In the genomic region with DNA sequence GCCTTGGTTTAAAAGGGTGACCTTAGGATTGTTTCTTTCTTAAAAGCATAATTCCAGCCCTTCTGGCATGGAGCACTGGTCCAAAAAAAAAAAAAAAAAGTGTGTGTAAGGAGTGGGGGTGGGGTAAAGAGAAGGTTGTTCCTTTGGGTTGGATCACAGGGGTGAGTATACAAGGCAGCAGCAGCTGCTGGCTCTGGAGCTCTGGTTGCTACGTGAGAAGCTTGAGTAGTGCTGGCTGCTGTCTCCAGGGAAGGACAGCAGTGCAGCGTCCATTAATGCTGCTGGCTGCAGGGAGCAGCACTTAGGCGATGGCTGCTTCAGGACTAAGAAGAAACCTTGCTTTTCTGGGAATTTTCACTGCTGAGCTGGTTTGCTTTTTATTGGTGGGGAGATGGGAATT, we compare ENCODE assay signal across 8 cellular contexts. TPM values are rescaled to one million over a fixed set of nuclear protein-coding genes. Genes with fewer than 3 reads are reported as not detected.
A peak's percentile ranks its signal among the peaks of the same experiment; 100 is the strongest.
DNase-seq lines count a peak whose midpoint lies in the region; ATAC-seq and TF ChIP-seq lines count a peak whose summit lies in the region.

No MANE protein-coding gene starts in this region.

- H3K27ac ChIP-seq in GM23338 (ENCODE audit: low read depth) (peak overlapping the region; percentile 98; the same call in 1 of the 2 replicates), neutrophil (peak overlapping the region; percentile 99)

- peaks cover 32% of the 10 kb centered on the region for H3K36me3 Mint-ChIP-seq in GM23338 (ENCODE audit: low read depth)
- peaks cover 14% of the 10 kb centered on the region for H3K36me3 Mint-ChIP-seq in activated naive CD8-positive, alpha-beta T cell

- peak overlapping the region; percentile 94 for H3K4me3 Mint-ChIP-seq in GM23338
- H3K4me3 Mint-ChIP-seq in activated naive CD8-positive, alpha-beta T cell: peak overlapping the region; percentile 99

- H3K4me1 ChIP-seq in GM23338 (ENCODE audit: insufficient read depth) (peaks cover 56% of the 10 kb centered on the region), neutrophil (ENCODE audit: control insufficient read depth in 1 of 2, insufficient read depth in 1 of 2, low read depth in 1 of 2, low read length in 1 of 2) (peaks cover 57 to 58% of the 10 kb centered on the region in 2 experiments)

- DNase-seq in AG09309 (ENCODE audit: low read depth) (peak; percentile 84), GM23338 (ENCODE audit: low spot score) (peak; percentile 88), NCI-H446 treated with DMSO at 0.1 percent for 48 hours (lab: John Stamatoyannopoulos, UW) (peak; percentile 78), Right ventricle myocardium inferior (ENCODE audit: missing footprints) (peak; percentile 90)

- peaks cover 84% of the 10 kb centered on the region for H3K79me2 ChIP-seq in GM23338 (replicated peaks; ENCODE audit: insufficient read depth)

- ATAC-seq in GM23338 (peak; percentile 17), Right ventricle myocardium inferior (peak; percentile 51), HG02973 (IDR thresholded peaks at IDR 0.05; ENCODE audit: unreplicated experiment) (no peak), GM21737 (IDR thresholded peaks at IDR 0.05; ENCODE audit: unreplicated experiment) (no peak)

- H3F3A ChIP-seq in GM23338 (replicated peaks; ENCODE audit: low read depth): peaks cover 5% of the 10 kb centered on the region; the same call in 1 of the 2 replicates

- peak overlapping the region; percentile 85 for H3K27ac Mint-ChIP-seq in GM23338
- H3K27ac Mint-ChIP-seq in activated naive CD8-positive, alpha-beta T cell: peak overlapping the region; percentile 62

- H2AFZ ChIP-seq in GM23338: no peak overlapping the region

- intact Hi-C loops in Right ventricle myocardium inferior (cut with DNase I): no loop called here

- H3K4me1 Mint-ChIP-seq in GM23338: peaks cover 47% of the 10 kb centered on the region
- peaks cover 70% of the 10 kb centered on the region for H3K4me1 Mint-ChIP-seq in activated naive CD8-positive, alpha-beta T cell (ENCODE audit: low read depth)

- H4K20me1 ChIP-seq in GM23338 (replicated peaks; ENCODE audit: insufficient read depth): peaks cover 45% of the 10 kb centered on the region

- peak overlapping the region; percentile 90 for H3K4me2 ChIP-seq in GM23338

- H3K9me2 ChIP-seq in GM23338 (ENCODE audit: insufficient read depth): no peaks in the 10 kb centered on the region

- H3K4me3 ChIP-seq in AG09309 (ENCODE audit: control insufficient read depth, low read depth, low read length) (peak overlapping the region; percentile 61), GM23338 (peak overlapping the region; percentile 88), neutrophil (ENCODE audit: low read depth in 1 of 2, low read length in 1 of 2) (peak overlapping the region; percentile 87 to 93)

- peaks cover 15% of the 10 kb centered on the region for H3K27me3 Mint-ChIP-seq in GM23338 (ENCODE audit: insufficient read depth, low read depth, poor library complexity)
- no peaks in the 10 kb centered on the region for H3K27me3 Mint-ChIP-seq in activated naive CD8-positive, alpha-beta T cell

- no peak for TF ChIP-seq CTCF in AG09309 (IDR thresholded peaks at IDR 0.05; ENCODE audit: control insufficient read depth, insufficient read depth, low read depth, low read length, missing control alignments)
- TF ChIP-seq CTCF in GM23338 (conservative IDR thresholded peaks at IDR 0.05; ENCODE audit: low read depth in 2 of 2): no peak; a peak in 1 of 4 replicates
- TF ChIP-seq CTCF in neutrophil (IDR thresholded peaks at IDR 0.05): no peak

- no peaks in the 10 kb centered on the region for H3K9me3 ChIP-seq in neutrophil

- H3K27me3 ChIP-seq in GM23338 (ENCODE audit: insufficient read depth) (no peaks in the 10 kb centered on the region), neutrophil (no peaks in the 10 kb centered on the region)

- no peaks in the 10 kb centered on the region; the same call in 2 of the 3 replicates for H3K9me3 Mint-ChIP-seq in GM23338
- no peaks in the 10 kb centered on the region for H3K9me3 Mint-ChIP-seq in activated naive CD8-positive, alpha-beta T cell (ENCODE audit: low read depth)

- H3K36me3 ChIP-seq in GM23338 (ENCODE audit: insufficient read depth) (peaks cover 4% of the 10 kb centered on the region; the same call in 1 of the 2 replicates), neutrophil (no peaks in the 10 kb centered on the region)

TF ChIP-seq in GM23338, 12 proteins besides CTCF, POLR2A, EP300 and RAD21:
- TF ChIP-seq NANOG (IDR thresholded peaks at IDR 0.05; ENCODE audit: borderline replicate concordance) (peak; percentile 32; the same call in 1 of the 2 replicates), CREB1 (CRISPR knock-in tag; IDR thresholded peaks at IDR 0.05; ENCODE audit: low read depth) (no peak)

RNA-seq across cellular contexts. Expression of gene SETD5, which starts 2.3 kb away (rescaled TPM):
- total RNA-seq in GM23338 (2014; rRNA removed; shearing (Covaris generic)): 140 and 172 TPM in 2 replicates
- 132 and 143 TPM in 2 replicates for polyA plus RNA-seq in GM23338 (2016; fragmentation: Nextera tagmentation; extraction: Ambion mirVana)
- total RNA-seq in Right ventricle myocardium inferior: 51.6 TPM

RNA-seq across cellular contexts. Expression of gene THUMPD3, which starts 36.9 kb away (rescaled TPM):
- 30.1 and 37.3 TPM in 2 replicates for total RNA-seq in GM23338 (2014; rRNA removed; shearing (Covaris generic))
- 45.2 and 54.1 TPM in 2 replicates for polyA plus RNA-seq in GM23338 (2016; fragmentation: Nextera tagmentation; extraction: Ambion mirVana)
- total RNA-seq in Right ventricle myocardium inferior: 48.3 TPM

Comparison
In these comparisons a context has a peak if more than half of its experiments do, and no peak if none do; other contexts are left out.
1. ATAC-seq: peak in GM23338 (single experiment) and Right ventricle myocardium inferior (single experiment); none in HG02973 (single experiment) and GM21737 (single experiment).
2. Peak in every context shown above with its lines, with median percentiles within 50 percentile points of each other: DNase-seq and H3K4me3 ChIP-seq.